Comparison of ENCODE assay signal across 19 cellular contexts in the genomic region with DNA sequence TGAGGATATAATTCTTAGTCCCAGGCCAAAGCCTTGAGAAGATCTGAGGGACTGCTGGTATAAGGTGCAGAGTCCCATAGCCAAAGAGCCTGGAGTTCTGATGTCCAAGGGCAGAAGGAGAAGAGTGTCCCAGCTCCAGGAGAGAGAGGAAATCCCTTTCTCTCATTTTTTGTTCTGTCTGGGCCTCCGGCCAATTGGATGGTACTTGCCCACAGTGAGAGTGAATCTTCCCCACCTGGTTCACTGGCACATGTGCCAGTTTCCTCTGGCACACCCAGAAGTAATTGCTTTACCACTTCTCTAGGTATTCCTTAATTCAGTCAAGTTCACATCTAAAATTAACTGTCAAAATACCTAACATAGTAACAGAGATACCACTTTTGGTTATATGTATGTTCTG. TPM values are rescaled to one million over a fixed set of nuclear protein-coding genes. Genes with fewer than 3 reads are reported as not detected.
DNase-seq lines count a peak whose midpoint lies in the region; ATAC-seq and TF ChIP-seq lines count a peak whose summit lies in the region.
"Had no signal": no experiment of that assay in that cellular context is flagged by ENCODE, and none has a peak within 500 bp of the region (broad histone marks: within the 10 kb centered on the region; RNA-seq: fewer than 3 reads in every experiment).

No MANE protein-coding gene starts in this region.

- H3K36me3 Mint-ChIP-seq in MCF 10A (ENCODE audit: insufficient read depth, unreplicated experiment) (peaks cover 36% of the 10 kb centered on the region), activated B cell treated with CpG ODN at 0.5 μM for 24 hours (ENCODE audit: low read depth) (peaks cover 43% of the 10 kb centered on the region), memory B cell (peaks cover 15% of the 10 kb centered on the region)

- H3K4me1 ChIP-seq in breast epithelium (no peaks in the 10 kb centered on the region), HAP-1 (no peaks in the 10 kb centered on the region)

- no peak overlapping the region for H3K27ac Mint-ChIP-seq in MCF 10A (ENCODE audit: low read depth, unreplicated experiment)
- H3K27ac Mint-ChIP-seq in activated B cell treated with CpG ODN at 0.5 μM for 24 hours, result peak overlapping the region; percentile 18
- peak overlapping the region; percentile 60 for H3K27ac Mint-ChIP-seq in memory B cell
- H3K27ac Mint-ChIP-seq: B cell, IgD-negative memory B cell had no signal

- no peaks in the 10 kb centered on the region for H3K27me3 Mint-ChIP-seq in MCF 10A (ENCODE audit: insufficient read depth, unreplicated experiment)
- no peaks in the 10 kb centered on the region for H3K27me3 Mint-ChIP-seq in activated B cell treated with CpG ODN at 0.5 μM for 24 hours
- no peaks in the 10 kb centered on the region for H3K27me3 Mint-ChIP-seq in memory B cell
- H3K27me3 Mint-ChIP-seq: B cell, IgD-negative memory B cell had no signal

- DNase-seq in MCF 10A (ENCODE audit: unreplicated experiment), result peak; percentile 18
- no peak for DNase-seq in breast epithelium (ENCODE audit: low spot score in 2 of 2)
- no peak for DNase-seq in activated B cell treated with CpG ODN at 0.5 μM for 24 hours
- no peak for DNase-seq in memory B cell (ENCODE audit: low spot score in 2 of 2)
- DNase-seq in hepatic stellate cell (ENCODE audit: low spot score), result no peak
- DNase-seq in HAP-1 (ENCODE audit: low spot score in 2 of 2), result no peak
- DNase-seq: DND-41, GOT3, NCI-H1694 treated with DMSO at 0.1 percent for 48 hours, NCI-H2081 treated with DMSO at 0.1 percent for 48 hours, NCI-H2171 treated with DMSO at 0.1 percent for 48 hours, NCI-H524 treated with DMSO at 0.1 percent for 48 hours, NCI-H82, SHP77 had no signal

- H3K9me3 Mint-ChIP-seq in MCF 10A (ENCODE audit: unreplicated experiment) (no peaks in the 10 kb centered on the region), activated B cell treated with CpG ODN at 0.5 μM for 24 hours (no peaks in the 10 kb centered on the region), memory B cell (no peaks in the 10 kb centered on the region)
- H3K9me3 Mint-ChIP-seq: IgD-negative memory B cell had no signal

- TF ChIP-seq CTCF in MCF 10A (IDR thresholded peaks at IDR 0.05; ENCODE audit: unreplicated experiment) (no peak), breast epithelium (IDR thresholded peaks at IDR 0.05) (no peak), activated B cell treated with CpG ODN at 0.5 μM for 24 hours (IDR thresholded peaks at IDR 0.05) (no peak)

- POLR2A ChIA-PET in MCF 10A (lab: Yijun Ruan, JAX), result interaction anchor here (1.4 to 5.7 kb wide), 3 partner anchors 12 to 32 kb away, joined by 3 to 52 read pairs (median 3); a partner anchor contains a TSS
- POLR2A ChIA-PET in activated B cell treated with CpG ODN at 0.5 μM for 24 hours (lab: Charles Lee), result interaction anchor here (0.7 to 1.2 kb wide), 2 partner anchors 16 kb away, joined by 3 to 4 read pairs; a partner anchor contains a TSS

- peaks cover 7% of the 10 kb centered on the region for H3K4me1 Mint-ChIP-seq in MCF 10A (ENCODE audit: insufficient read depth, unreplicated experiment)
- H3K4me1 Mint-ChIP-seq in activated B cell treated with CpG ODN at 0.5 μM for 24 hours, result peaks cover 1% of the 10 kb centered on the region
- peaks cover 6% of the 10 kb centered on the region for H3K4me1 Mint-ChIP-seq in memory B cell

- no peaks in the 10 kb centered on the region for H3K9me3 ChIP-seq in breast epithelium
- no peaks in the 10 kb centered on the region for H3K9me3 ChIP-seq in HAP-1
- H3K9me3 ChIP-seq: A549 had no signal

- H3K27me3 ChIP-seq in breast epithelium (no peaks in the 10 kb centered on the region), HAP-1 (ENCODE audit: low read depth) (no peaks in the 10 kb centered on the region)

- in situ Hi-C loops in HAP-1 (cut with MboI; ENCODE audit: low sequenced_read_pairs), result no loop called here

- BruUV-seq in MCF 10A (replicated peaks; lab: Mats Ljungman, UMichigan), result no TSS peak

- H3K4me3 Mint-ChIP-seq in MCF 10A (ENCODE audit: unreplicated experiment) (no peak overlapping the region), activated B cell treated with CpG ODN at 0.5 μM for 24 hours (no peak overlapping the region), memory B cell (no peak overlapping the region)
- H3K4me3 Mint-ChIP-seq: B cell, CD14-positive monocyte, IgD-negative memory B cell had no signal

- H3K36me3 ChIP-seq in breast epithelium (no peaks in the 10 kb centered on the region), HAP-1 (replicated peaks) (0 out of 2 replicates have a peak, but pooled peaks cover 4% of the 10 kb centered on the region)

- TF ChIP-seq POLR2A in breast epithelium (IDR thresholded peaks at IDR 0.05), result no peak

- H3K27ac ChIP-seq in breast epithelium, result no peak overlapping the region
- H3K27ac ChIP-seq: A549 had no signal

- CTCF ChIA-PET in MCF 10A (lab: Yijun Ruan, JAX) (interaction anchor here (0.6 kb wide), 1 partner anchor 15 kb away, joined by 3 read pairs; no protein-coding TSS in a partner anchor), activated B cell treated with CpG ODN at 0.5 μM for 24 hours (lab: Charles Lee) (no interaction called here)

- intact Hi-C loops in MCF 10A (cut with micrococcal nuclease), result no loop called here
- intact Hi-C loops in breast epithelium (cut with DNase I; ENCODE audit: low total_unique reads), result no loop called here
- intact Hi-C loops in activated B cell treated with CpG ODN at 0.5 μM for 24 hours (cut with micrococcal nuclease), result no loop called here

- no peak for ATAC-seq in activated B cell treated with CpG ODN at 0.5 μM for 24 hours (ENCODE audit: low read depth)
- no peak for ATAC-seq in memory B cell (ENCODE audit: low read depth)
- no peak for ATAC-seq in HG02571 (IDR thresholded peaks at IDR 0.05; ENCODE audit: unreplicated experiment)
- ATAC-seq: A549 had no signal

- H3K4me3 ChIP-seq in breast epithelium, result no peak overlapping the region
- no peak overlapping the region for H3K4me3 ChIP-seq in HAP-1
- H3K4me3 ChIP-seq: A549 had no signal

RNA-seq across cellular contexts. Expression of a gene that starts 15.3 kb away (rescaled TPM):
- total RNA-seq in MCF 10A (2022) (18.2 and 19.0 TPM in 2 replicates), breast epithelium (10 to 100 TPM; 24.6 to 33.1 (median 28.0) TPM), activated B cell treated with CpG ODN at 0.5 μM for 24 hours (39.6 and 42.0 TPM in 2 replicates)
